Comparison of ENCODE assay signal across 8 cellular contexts in the genomic region with DNA sequence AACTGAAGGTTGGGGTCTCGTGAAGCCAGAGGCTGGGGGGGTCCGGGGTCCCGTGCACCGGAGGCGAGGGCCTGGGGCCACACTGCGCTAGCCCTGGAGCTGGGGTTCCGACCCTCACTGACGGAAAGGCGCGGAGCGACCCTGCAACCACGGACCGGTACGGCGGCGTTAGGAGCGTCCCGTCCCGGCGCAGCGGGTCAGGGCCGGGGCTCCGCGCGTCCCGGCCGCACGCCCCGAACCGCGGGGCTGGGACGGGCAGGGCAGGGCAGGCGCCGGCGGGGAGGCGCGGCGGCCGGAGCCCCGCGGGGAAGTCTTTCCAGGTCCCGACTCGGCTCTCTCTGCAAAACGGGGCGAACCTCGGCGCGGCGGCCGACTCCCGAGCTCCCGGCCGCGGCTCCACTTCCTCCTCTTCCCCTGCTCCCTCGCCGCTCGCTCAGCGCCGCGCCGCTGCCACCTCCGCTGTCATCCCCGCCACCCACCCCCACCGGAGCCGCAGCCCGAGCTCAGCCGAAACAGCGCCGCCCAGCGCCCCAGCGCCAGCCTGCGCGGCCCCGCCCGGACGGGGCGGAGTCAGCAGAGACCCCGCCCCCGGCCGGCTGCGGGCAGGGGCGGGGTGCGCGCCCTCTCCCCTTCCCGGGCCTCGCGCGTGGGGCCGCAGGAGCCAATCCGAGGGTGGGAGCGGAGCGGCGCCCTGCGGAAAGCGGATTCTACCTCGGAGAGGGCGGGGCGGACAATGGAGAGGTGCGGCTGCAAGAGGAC. TPM values are rescaled to one million over a fixed set of nuclear protein-coding genes. Genes with fewer than 3 reads are reported as not detected.
DNase-seq lines count a peak whose midpoint lies in the region; ATAC-seq and TF ChIP-seq lines count a peak whose summit lies in the region.

A gene with protein sequence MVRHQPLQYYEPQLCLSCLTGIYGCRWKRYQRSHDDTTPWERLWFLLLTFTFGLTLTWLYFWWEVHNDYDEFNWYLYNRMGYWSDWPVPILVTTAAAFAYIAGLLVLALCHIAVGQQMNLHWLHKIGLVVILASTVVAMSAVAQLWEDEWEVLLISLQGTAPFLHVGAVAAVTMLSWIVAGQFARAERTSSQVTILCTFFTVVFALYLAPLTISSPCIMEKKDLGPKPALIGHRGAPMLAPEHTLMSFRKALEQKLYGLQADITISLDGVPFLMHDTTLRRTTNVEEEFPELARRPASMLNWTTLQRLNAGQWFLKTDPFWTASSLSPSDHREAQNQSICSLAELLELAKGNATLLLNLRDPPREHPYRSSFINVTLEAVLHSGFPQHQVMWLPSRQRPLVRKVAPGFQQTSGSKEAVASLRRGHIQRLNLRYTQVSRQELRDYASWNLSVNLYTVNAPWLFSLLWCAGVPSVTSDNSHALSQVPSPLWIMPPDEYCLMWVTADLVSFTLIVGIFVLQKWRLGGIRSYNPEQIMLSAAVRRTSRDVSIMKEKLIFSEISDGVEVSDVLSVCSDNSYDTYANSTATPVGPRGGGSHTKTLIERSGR (minus strand): TSS at position 509 of the 759 bp plus-strand sequence. CDS start 48,206 bp downstream, outside the sequence.

- peak; percentile 86 for DNase-seq in GM12865 (ENCODE audit: low read depth)
- DNase-seq in NCI-H1105 treated with DMSO at 0.1 percent for 48 hours (lab: John Stamatoyannopoulos, UW), result peak; percentile 78
- DNase-seq in T follicular helper cell (ENCODE audit: low read depth), result peak; percentile 80
- DNase-seq in adipocyte (ENCODE audit: low read depth), result peak; percentile 95
- peak; percentile 79 for DNase-seq in left ventricle myocardium inferior
- DNase-seq in psoas muscle, result peak; percentile 79 to 90

- H3K9me3 ChIP-seq in adipocyte (ENCODE audit: control insufficient read depth, low read length) (no peaks in the 10 kb centered on the region), left ventricle myocardium inferior (replicated peaks) (no peaks in the 10 kb centered on the region), psoas muscle (no peaks in the 10 kb centered on the region)

- ATAC-seq in HG02642 (IDR thresholded peaks at IDR 0.05; ENCODE audit: poor library complexity, unreplicated experiment) (peak; percentile 86), psoas muscle (peak; percentile 95 to 98 (median 96))

- H3K27ac ChIP-seq in left ventricle myocardium inferior (replicated peaks) (peak within 1 kb of the TSS; percentile 54), psoas muscle (peak within 1 kb of the TSS; percentile 36), urinary bladder (ENCODE audit: low read depth) (no peak within 1 kb of the TSS)

- TF ChIP-seq CTCF in GM12865 (IDR thresholded peaks at IDR 0.05; ENCODE audit: insufficient read depth, low read depth, low read length, missing control alignments) (peak; percentile 61), left ventricle myocardium inferior (IDR thresholded peaks at IDR 0.05; ENCODE audit: borderline replicate concordance) (peak; percentile 66), psoas muscle (IDR thresholded peaks at IDR 0.05) (peak; percentile 53)

- WGBS in psoas muscle, 3 donors, result 0 to 1% (median 1%) methylated on average over 49 to 99 of the region's 99 CpGs
- WGBS in urinary bladder, result under 1% methylated on average over 99 of the region's 99 CpGs

- peak within 1 kb of the TSS; percentile 72 for H3K4me3 ChIP-seq in GM12865 (ENCODE audit: low read depth, low read length)
- peak within 1 kb of the TSS; percentile 87 for H3K4me3 ChIP-seq in adipocyte (ENCODE audit: low read length)
- H3K4me3 ChIP-seq in left ventricle myocardium inferior, result peak within 1 kb of the TSS; percentile 78
- peak within 1 kb of the TSS; percentile 92 for H3K4me3 ChIP-seq in psoas muscle
- H3K4me3 ChIP-seq in urinary bladder (ENCODE audit: low read depth, low read length), result peak within 1 kb of the TSS; percentile 77

- H3K4me1 ChIP-seq in adipocyte (ENCODE audit: control insufficient read depth, insufficient read depth, low read length) (peaks cover 8% of the 10 kb centered on the region), left ventricle myocardium inferior (peaks cover 35% of the 10 kb centered on the region), psoas muscle (peaks cover 31% of the 10 kb centered on the region), urinary bladder (ENCODE audit: insufficient read depth) (no peaks in the 10 kb centered on the region)

- H3K36me3 ChIP-seq in adipocyte (ENCODE audit: control insufficient read depth, insufficient read depth, low read length, severe bottlenecking) (no peaks in the 10 kb centered on the region), left ventricle myocardium inferior (no peaks in the 10 kb centered on the region), psoas muscle (ENCODE audit: insufficient read depth in 1 of 2, low read depth in 1 of 2) (no peaks in the 10 kb centered on the region), urinary bladder (ENCODE audit: insufficient read depth) (no peaks in the 10 kb centered on the region)

- H3K9ac ChIP-seq in adipocyte (ENCODE audit: low read length), result peak within 1 kb of the TSS; percentile 86

- H3K27me3 ChIP-seq in adipocyte (replicated peaks; ENCODE audit: control insufficient read depth, insufficient read depth, low read length) (peaks cover 20% of the 10 kb centered on the region), left ventricle myocardium inferior (ENCODE audit: low read depth) (no peaks in the 10 kb centered on the region), psoas muscle (ENCODE audit: insufficient read depth in 3 of 3, low read length in 2 of 3) (no peaks in the 10 kb centered on the region)

- intact Hi-C loops in left ventricle myocardium inferior (cut with micrococcal nuclease), result no loop called here
- intact Hi-C loops in psoas muscle (cut with DNase I), result no loop called here

RNA-seq across cellular contexts. Expression of the gene that starts here (rescaled TPM):
- 4.4 TPM for total RNA-seq in left ventricle myocardium inferior
- 10 to 100 TPM; 10.3 to 16.5 (median 12.7) TPM for total RNA-seq in psoas muscle
- 10 to 100 TPM in 1 of 3 donors, 1 to 10 TPM in 2; 2.7 to 13.1 (median 6.4) TPM for polyA plus RNA-seq in psoas muscle
- total RNA-seq in urinary bladder, result 8.7 TPM
- polyA plus RNA-seq in urinary bladder, result 17.9 TPM
